In genomic region chr17:60562421-60562820, GRCh38 we compare ENCODE assay signal across 20 cellular contexts.
"Had no signal": no experiment of that assay in that cellular context is flagged by ENCODE, and none has a peak within 500 bp of the region (broad histone marks: within the 10 kb centered on the region; RNA-seq: fewer than 3 reads in every experiment).

No MANE protein-coding gene starts in this region.

- H3K27ac Mint-ChIP-seq: activated naive CD4-positive, alpha-beta T cell treated with anti-CD3 and anti-CD28 coated beads, Interleukin-2, amount 50 U/mL, for 72 hours; activated T-cell treated with anti-CD3 and anti-CD28 coated beads, Interleukin-2, amount 50 U/mL, for 72 hours; effector memory CD8-positive, alpha-beta T cell; memory B cell; naive thymus-derived CD8-positive, alpha-beta T cell had no signal

- H3K36me3 ChIP-seq: cardiac muscle cell, left ventricle myocardium inferior, neutrophil, thyroid gland, WERI-Rb-1 had no signal

- H3K27ac ChIP-seq: cardiac muscle cell, left ventricle myocardium inferior, neutrophil, parathyroid adenoma, thyroid gland, WERI-Rb-1 had no signal

- H3K9me3 Mint-ChIP-seq: effector memory CD8-positive, alpha-beta T cell had no signal

- H3K27me3 ChIP-seq: cardiac muscle cell, neutrophil, thyroid gland had no signal

- H3K4me1 Mint-ChIP-seq: memory B cell; naive thymus-derived CD8-positive, alpha-beta T cell had no signal

- H3K4me3 Mint-ChIP-seq: activated T-cell treated with anti-CD3 and anti-CD28 coated beads, Interleukin-2, amount 50 U/mL, for 72 hours; effector memory CD8-positive, alpha-beta T cell; memory B cell; naive thymus-derived CD8-positive, alpha-beta T cell had no signal

- H3K9ac ChIP-seq: parathyroid adenoma had no signal

- DNase-seq: activated CD4-positive, alpha-beta T cell treated with anti-CD3 and anti-CD28 coated beads, Interleukin-2, amount 50 U/mL, for 4 hours; activated gamma-delta T cell; activated T-cell treated with anti-CD3 and anti-CD28 coated beads, Interleukin-2, amount 50 U/mL, for 72 hours; effector memory CD8-positive, alpha-beta T cell; foreskin fibroblast; left ventricle myocardium inferior; mucosa of descending colon; naive thymus-derived CD8-positive, alpha-beta T cell; stimulated activated CD4-positive, alpha-beta T cell treated with anti-CD3 and anti-CD28 coated beads, Interleukin-12 subunit alpha, Interleukin-12 subunit beta, amount 100 ng/mL, for 4 hours; stimulated activated CD4-positive, alpha-beta T cell treated with anti-CD3 and anti-CD28 coated beads, Interleukin-1b, Interleukin-23, amount 100 ng/mL, for 48 hours; stimulated activated CD8-positive, alpha-beta memory T cell treated with anti-CD3 and anti-CD28 coated beads, Interleukin-4, amount 100 ng/mL, for 48 hours; stimulated activated naive CD4-positive, alpha-beta T cell; T-helper 2 cell; thyroid gland; WERI-Rb-1 had no signal

- H2AFZ ChIP-seq: parathyroid adenoma had no signal

- H3K4me1 ChIP-seq: left ventricle myocardium inferior, parathyroid adenoma, thyroid gland had no signal

- H3K9me3 ChIP-seq: left ventricle myocardium inferior, neutrophil, thyroid gland had no signal

- H3K4me3 ChIP-seq: cardiac muscle cell, left ventricle myocardium inferior, mucosa of descending colon, thyroid gland had no signal
